In genomic region chr5:40490464-40491083, GRCh38 we compare ENCODE assay signal across 9 cellular contexts.
DNase-seq lines count a peak whose midpoint lies in the region; ATAC-seq and TF ChIP-seq lines count a peak whose summit lies in the region.
"Had no signal": no experiment of that assay in that cellular context is flagged by ENCODE, and none has a peak within 500 bp of the region (broad histone marks: within the 10 kb centered on the region; RNA-seq: fewer than 3 reads in every experiment).

No MANE protein-coding gene starts in this region.

- no peak for TF ChIP-seq CTCF in brain microvascular endothelial cell (IDR thresholded peaks at IDR 0.05; ENCODE audit: low read depth, low read length, missing control alignments)
- TF ChIP-seq CTCF in stomach (IDR thresholded peaks at IDR 0.05), result no peak
- no peak for TF ChIP-seq CTCF in sigmoid colon (IDR thresholded peaks at IDR 0.05)

- H3K4me3 ChIP-seq in brain microvascular endothelial cell (ENCODE audit: low read depth, low read length) (no peak overlapping the region), stomach (no peak overlapping the region), sigmoid colon (no peak overlapping the region)

- no peaks in the 10 kb centered on the region for H3K27me3 ChIP-seq in brain microvascular endothelial cell (replicated peaks)
- no peaks in the 10 kb centered on the region for H3K27me3 ChIP-seq in stomach
- no peaks in the 10 kb centered on the region for H3K27me3 ChIP-seq in sigmoid colon

- WGBS in stomach, 5 donors, result 49 to 68% (median 59%) methylated on average over 4 of the region's 4 CpGs
- WGBS in sigmoid colon, 2 donors, result 47 to 74% methylated on average over 4 of the region's 4 CpGs

- H3K4me1 ChIP-seq in stomach (peaks cover 0 to 11% (median 0%) of the 10 kb centered on the region in 4 donors), sigmoid colon (no peaks in the 10 kb centered on the region)

- in situ Hi-C loops in brain microvascular endothelial cell (cut with HindIII; ENCODE audit: low pct_ligation_motif_present, low sequenced_read_pairs), result no loop called here

- H3K27ac ChIP-seq in brain microvascular endothelial cell (peak overlapping the region; percentile 18), stomach (no peak overlapping the region), sigmoid colon (no peak overlapping the region)

- TF ChIP-seq POLR2A in stomach (IDR thresholded peaks at IDR 0.05) (no peak), sigmoid colon (IDR thresholded peaks at IDR 0.05) (no peak)

- DNase-seq in brain microvascular endothelial cell (no peak), stomach (no peak), sigmoid colon (no peak), head of caudate nucleus (no peak), HT-29 (ENCODE audit: low spot score) (no peak)
- DNase-seq: stimulated activated CD4-positive, alpha-beta T cell treated with anti-CD3 and anti-CD28 coated beads, Interleukin-4, amount 100 ng/mL, for 1 hour had no signal

- ATAC-seq in GM18511 (IDR thresholded peaks at IDR 0.05; ENCODE audit: unreplicated experiment) (peak; percentile 60), GM21526 (IDR thresholded peaks at IDR 0.05; ENCODE audit: low FRiP score, unreplicated experiment) (peak; percentile 47), HG03520 (IDR thresholded peaks at IDR 0.05; ENCODE audit: unreplicated experiment) (peak; percentile 40)

- no peaks in the 10 kb centered on the region for H3K9me3 ChIP-seq in stomach
- H3K9me3 ChIP-seq in sigmoid colon, result no peaks in the 10 kb centered on the region

- intact Hi-C loops in stomach (cut with DNase I; ENCODE audit: low total_unique reads), result no loop called here
- intact Hi-C loops in sigmoid colon (cut with DNase I), result no loop called here
- intact Hi-C loops in head of caudate nucleus (cut with DNase I), result no loop called here

- no peaks in the 10 kb centered on the region for H3K36me3 ChIP-seq in brain microvascular endothelial cell (replicated peaks)
- no peaks in the 10 kb centered on the region for H3K36me3 ChIP-seq in stomach
- H3K36me3 ChIP-seq in sigmoid colon, result no peaks in the 10 kb centered on the region

- TF ChIP-seq EP300 in stomach (IDR thresholded peaks at IDR 0.05) (no peak), sigmoid colon (IDR thresholded peaks at IDR 0.05) (no peak)
